Comparison of ENCODE assay signal across 25 cellular contexts in the genomic region with DNA sequence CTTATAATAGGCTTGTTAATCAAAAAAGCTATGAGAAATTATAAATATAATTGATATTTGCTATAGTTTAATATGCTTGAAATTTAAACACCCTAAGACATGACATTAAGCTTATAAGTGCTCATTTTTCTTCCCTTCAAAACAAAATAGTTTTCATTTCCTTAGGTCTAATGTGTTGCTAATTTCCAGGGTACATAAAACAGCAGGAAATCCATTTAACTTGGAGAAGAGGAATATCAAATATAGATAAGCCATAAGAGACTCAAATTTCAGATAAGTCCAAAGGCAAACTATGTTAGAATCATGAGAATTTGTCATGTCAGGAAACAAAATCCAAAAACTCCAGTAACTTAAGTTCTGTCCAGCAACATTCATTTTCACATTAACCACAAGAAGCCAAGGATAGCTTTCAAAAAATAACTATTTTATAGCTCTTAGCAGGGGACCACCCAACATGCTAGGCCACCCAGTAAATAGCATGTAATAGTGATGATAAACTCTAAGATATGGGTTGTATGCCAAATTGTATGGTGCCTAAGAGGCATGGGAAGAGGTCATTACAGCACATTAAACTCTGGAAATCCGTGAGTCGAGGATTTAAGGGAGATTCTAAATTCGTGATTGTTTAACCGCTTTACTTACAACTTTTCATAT.
"Had no signal": no experiment of that assay in that cellular context is flagged by ENCODE, and none has a peak within 500 bp of the region (broad histone marks: within the 10 kb centered on the region; RNA-seq: fewer than 3 reads in every experiment).

No MANE protein-coding gene starts in this region.

- H3K36me3 Mint-ChIP-seq: naive B cell; natural killer cell; stimulated activated memory B cell treated with anti-CD40 and anti-IgM and Interleukin-4, amounts not matched to agents 10 μg/mL and 1 μg/mL and 100 μg/mL, for 72 hours had no signal

- H3K9me3 ChIP-seq: pancreas, prostate gland had no signal

- H3K27ac Mint-ChIP-seq: mesothelial cell of epicardium; naive B cell; natural killer cell; stimulated activated memory B cell treated with anti-CD40 and anti-IgM and Interleukin-4, amounts not matched to agents 10 μg/mL and 1 μg/mL and 100 μg/mL, for 72 hours; stimulated activated naive CD8-positive, alpha-beta T cell treated with anti-CD3 and anti-CD28 coated beads, Interleukin-15, amount 100 ng/mL, for 72 hours; type B pancreatic cell had no signal

- FAIRE-seq: pancreas, small intestine had no signal

- H3K4me3 Mint-ChIP-seq: mesothelial cell of epicardium; naive B cell; natural killer cell; stimulated activated memory B cell treated with anti-CD40 and anti-IgM and Interleukin-4, amounts not matched to agents 10 μg/mL and 1 μg/mL and 100 μg/mL, for 72 hours; stimulated activated naive CD8-positive, alpha-beta T cell treated with anti-CD3 and anti-CD28 coated beads, Interleukin-15, amount 100 ng/mL, for 72 hours; type B pancreatic cell had no signal

- H3K9me3 Mint-ChIP-seq: natural killer cell had no signal

- H3K27ac ChIP-seq: left ventricle myocardium inferior, pancreas, prostate gland, spleen, tibial nerve, uterus had no signal

- H3K4me3 ChIP-seq: left ventricle myocardium inferior, lung, pancreas, prostate gland, spleen, tibial nerve, uterus had no signal

- H3K27me3 Mint-ChIP-seq: naive B cell; stimulated activated memory B cell treated with anti-CD40 and anti-IgM and Interleukin-4, amounts not matched to agents 10 μg/mL and 1 μg/mL and 100 μg/mL, for 72 hours; stimulated activated naive CD8-positive, alpha-beta T cell treated with anti-CD3 and anti-CD28 coated beads, Interleukin-15, amount 100 ng/mL, for 72 hours; type B pancreatic cell had no signal

- H3K36me3 ChIP-seq: pancreas, prostate gland, spleen, uterus had no signal

- DNase-seq: islet precursor cell; left ventricle myocardium inferior; mesendoderm; naive B cell; natural killer cell; pancreas; posterior cingulate gyrus; retina; right cardiac atrium; small intestine; spleen; stimulated activated CD4-positive, alpha-beta T cell treated with anti-CD3 and anti-CD28 coated beads, Interleukin-1b, Interleukin-23, amount 100 ng/mL, for 48 hours; stimulated activated CD4-positive, alpha-beta T cell treated with anti-CD3 and anti-CD28 coated beads, Interleukin-2, amount 100 ng/mL, for 48 hours; stimulated activated CD4-positive, alpha-beta T cell treated with anti-CD3 and anti-CD28 coated beads, Interleukin-4, amount 100 ng/mL, for 4 hours; stimulated activated CD8-positive, alpha-beta memory T cell treated with anti-CD3 and anti-CD28 coated beads, Interleukin-4, amount 100 ng/mL, for 48 hours; stimulated activated naive CD4-positive, alpha-beta T cell treated with Interleukin-2 at 50 U/mL for 16 hours; stimulated activated naive CD8-positive, alpha-beta T cell treated with anti-CD3 and anti-CD28 coated beads, Interleukin-15, amount 100 ng/mL, for 72 hours; substantia nigra; uterus had no signal

- H3K4me1 Mint-ChIP-seq: naive B cell; natural killer cell; stimulated activated memory B cell treated with anti-CD40 and anti-IgM and Interleukin-4, amounts not matched to agents 10 μg/mL and 1 μg/mL and 100 μg/mL, for 72 hours; stimulated activated naive CD8-positive, alpha-beta T cell treated with anti-CD3 and anti-CD28 coated beads, Interleukin-15, amount 100 ng/mL, for 72 hours had no signal

- H3K4me1 ChIP-seq: left ventricle myocardium inferior, pancreas, prostate gland, spleen, tibial nerve, uterus had no signal

- H3K27me3 ChIP-seq: pancreas, spleen, tibial nerve, uterus had no signal
